ENCODE assay signal across 16 cellular contexts in the genomic region with DNA sequence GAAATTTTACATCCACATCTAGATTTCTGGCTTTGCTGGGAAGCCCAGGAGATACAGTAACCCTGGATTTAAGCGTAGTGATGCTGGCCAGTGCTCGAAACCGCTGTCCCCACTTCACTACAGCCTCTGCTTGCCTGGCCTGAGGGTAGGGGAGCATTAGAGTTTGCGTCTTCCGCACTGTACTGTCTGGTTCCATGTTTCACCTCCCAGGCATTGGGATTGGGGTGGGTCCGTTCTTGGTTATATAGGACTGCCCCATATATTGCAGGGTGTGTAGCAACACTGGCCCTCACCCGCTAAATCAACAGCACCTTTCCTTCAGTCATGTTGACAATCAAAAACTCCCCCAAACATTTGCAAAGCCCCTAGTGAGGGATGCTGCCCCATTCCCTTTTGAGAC.
DNase-seq lines count a peak whose midpoint lies in the region; ATAC-seq and TF ChIP-seq lines count a peak whose summit lies in the region.
"Had no signal": no experiment of that assay in that cellular context is flagged by ENCODE, and none has a peak within 500 bp of the region (broad histone marks: within the 10 kb centered on the region; RNA-seq: fewer than 3 reads in every experiment).

No MANE protein-coding gene starts in this region.

- H3K4me3 ChIP-seq in esophagus squamous epithelium, result no peak overlapping the region
- no peak overlapping the region for H3K4me3 ChIP-seq in rectal smooth muscle tissue (ENCODE audit: low read length)
- H3K4me3 ChIP-seq: K562, SJSA1 had no signal

- CTCF ChIA-PET in RWPE1 (lab: Yijun Ruan, JAX), result interaction anchor here (0.6 kb wide), 1 partner anchor 94 kb away, joined by 4 read pairs; no protein-coding TSS in a partner anchor

- no peaks in the 10 kb centered on the region for H3K9me3 ChIP-seq in esophagus squamous epithelium
- H3K9me3 ChIP-seq: SJSA1 had no signal

- H3K9ac ChIP-seq in rectal smooth muscle tissue (ENCODE audit: low read length), result no peak overlapping the region

- WGBS in esophagus squamous epithelium, 2 donors, result 95 to 97% methylated on average over 7 of the region's 7 CpGs

- TF ChIP-seq POLR2A in esophagus squamous epithelium (IDR thresholded peaks at IDR 0.05), result no peak

- POLR2A ChIA-PET in RWPE1 (lab: Yijun Ruan, JAX; ENCODE audit: low non-redundant PET), result no interaction called here

- intact Hi-C loops in esophagus squamous epithelium (cut with DNase I), result no loop called here

- no peak for ATAC-seq in GM18867 (IDR thresholded peaks at IDR 0.05; ENCODE audit: unreplicated experiment)
- ATAC-seq: K562, left ventricle myocardium superior, natural killer cell had no signal

- TF ChIP-seq CTCF in RWPE1 (conservative IDR thresholded peaks at IDR 0.05; ENCODE audit: low read depth) (no peak), esophagus squamous epithelium (IDR thresholded peaks at IDR 0.05) (no peak)

- no peak for DNase-seq in RWPE1 (ENCODE audit: low spot score)
- no peak for DNase-seq in esophagus squamous epithelium (lab: John Stamatoyannopoulos, UW)
- peak; percentile 29 for DNase-seq in ureter (ENCODE audit: low spot score)
- DNase-seq in NCI-H2171 treated with DMSO at 0.1 percent for 48 hours (lab: John Stamatoyannopoulos, UW), result no peak
- DNase-seq in NCI-H82 (lab: John Stamatoyannopoulos, UW), result no peak
- DNase-seq: activated CD4-positive, alpha-beta T cell treated with anti-CD3 and anti-CD28 coated beads for 1 hour; activated naive CD4-positive, alpha-beta T cell treated with Interleukin-2 at 50 U/mL for 16 hours; left ventricle myocardium superior; natural killer cell; NCI-H1105; NCI-H226 had no signal

- H3K4me1 ChIP-seq in esophagus squamous epithelium (peaks cover 61 to 91% (median 73%) of the 10 kb centered on the region in 3 donors), rectal smooth muscle tissue (ENCODE audit: control insufficient read depth, insufficient read depth, low read length) (peaks cover 56% of the 10 kb centered on the region)

- no peaks in the 10 kb centered on the region for H3K27me3 ChIP-seq in esophagus squamous epithelium
- H3K27me3 ChIP-seq in rectal smooth muscle tissue (ENCODE audit: control insufficient read depth, insufficient read depth, low read length), result no peaks in the 10 kb centered on the region
- H3K27me3 ChIP-seq: SJSA1 had no signal

- no peaks in the 10 kb centered on the region for H3K36me3 ChIP-seq in esophagus squamous epithelium
- no peaks in the 10 kb centered on the region for H3K36me3 ChIP-seq in rectal smooth muscle tissue (ENCODE audit: control insufficient read depth, insufficient read depth, low read length)
- H3K36me3 ChIP-seq: SJSA1 had no signal

- peak overlapping the region; percentile 75 for H3K27ac ChIP-seq in RWPE1
- peak overlapping the region; percentile 60 to 95 (median 78) for H3K27ac ChIP-seq in esophagus squamous epithelium
- peak overlapping the region; percentile 89 for H3K27ac ChIP-seq in rectal smooth muscle tissue (ENCODE audit: low read depth, low read length)
- H3K27ac ChIP-seq: C4-2B, SJSA1 had no signal
